Comparison of ENCODE assay signal across 17 cellular contexts in the genomic region with DNA sequence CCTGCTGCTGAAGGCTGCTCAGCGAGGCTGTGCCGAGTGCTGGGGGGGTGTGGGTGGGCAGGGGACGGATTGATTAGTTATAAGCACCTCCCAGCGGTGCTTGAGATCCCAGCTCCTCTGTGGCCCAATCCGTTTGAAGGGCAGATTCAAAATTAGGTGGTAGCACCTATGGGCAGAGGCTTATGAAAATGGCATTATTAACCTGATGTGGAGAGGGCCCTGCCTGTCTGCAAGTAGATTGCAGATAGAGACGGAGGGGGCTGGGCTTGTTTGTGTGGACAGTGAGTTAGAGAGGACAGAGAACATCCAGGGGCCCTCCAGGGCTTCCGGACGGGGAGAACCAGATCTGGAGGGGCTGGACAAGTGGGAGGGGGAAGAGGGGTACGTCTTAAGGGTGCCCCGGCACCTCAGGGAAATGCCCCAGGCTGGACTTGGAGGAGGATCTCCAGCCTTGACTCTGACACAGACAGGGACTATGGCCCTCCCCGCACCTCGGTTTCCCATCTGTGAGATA. TPM values are rescaled to one million over a fixed set of nuclear protein-coding genes. Genes with fewer than 3 reads are reported as not detected.
A peak's percentile ranks its signal among the peaks of the same experiment; 100 is the strongest.
DNase-seq lines count a peak whose midpoint lies in the region; ATAC-seq and TF ChIP-seq lines count a peak whose summit lies in the region.
"Had no signal": no experiment of that assay in that cellular context is flagged by ENCODE, and none has a peak within 500 bp of the region (broad histone marks: within the 10 kb centered on the region; RNA-seq: fewer than 3 reads in every experiment).

A gene (minus strand): TSS at position 51 of the 514 bp plus-strand sequence. CDS start 18,934 bp downstream, outside the sequence.

- H3K9me3 ChIP-seq in right cardiac atrium (ENCODE audit: control insufficient read depth, low read length) (no peaks in the 10 kb centered on the region), adrenal gland (replicated peaks in 1 of 3) (no peaks in the 10 kb centered on the region), iPS-20b (ENCODE audit: insufficient read depth, low read depth, low read length) (no peaks in the 10 kb centered on the region)

- intact Hi-C loops in Right ventricle myocardium superior (cut with DNase I) (no loop called here), right cardiac atrium (cut with DNase I) (no loop called here), adrenal gland (cut with DNase I) (loop anchor here in 1 of 2 donors (5.0 to 10.0 kb wide), 4 partner anchors 51 to 721 kb away; no protein-coding TSS in a partner anchor), sciatic nerve (cut with DNase I) (no loop called here)

- no peak within 1 kb of the TSS for H3K4me3 ChIP-seq in right cardiac atrium (ENCODE audit: low read length)
- no peak within 1 kb of the TSS for H3K4me3 ChIP-seq in adrenal gland
- H3K4me3 ChIP-seq in iPS-20b (ENCODE audit: low read length): peak within 1 kb of the TSS; percentile 48; the same call in 1 of the 2 replicates

- H3K27ac ChIP-seq in right cardiac atrium (ENCODE audit: low read length) (no peak within 1 kb of the TSS), adrenal gland (peak within 1 kb of the TSS in 2 of 5 donors; percentile 10 to 79), iPS-20b (ENCODE audit: low read length) (no peak within 1 kb of the TSS)

- no peak for TF ChIP-seq CTCF in adrenal gland (IDR thresholded peaks at IDR 0.05)

- H3K4me1 ChIP-seq in right cardiac atrium (ENCODE audit: control insufficient read depth, insufficient read depth, low read length) (peaks cover 2% of the 10 kb centered on the region), adrenal gland (replicated peaks in 1 of 2) (peaks cover 19 to 26% of the 10 kb centered on the region in 2 donors), iPS-20b (ENCODE audit: insufficient read depth, low read length) (peaks cover 10% of the 10 kb centered on the region; the same call in 1 of the 2 replicates)

- WGBS in right cardiac atrium: 65% methylated on average over 12 of the region's 12 CpGs
- WGBS in adrenal gland, 4 donors: 59 to 69% (median 63%) methylated on average over 7 to 12 of the region's 12 CpGs

- no peak for ATAC-seq in Right ventricle myocardium superior (ENCODE audit: poor library complexity)
- ATAC-seq in right cardiac atrium: no peak
- ATAC-seq in sciatic nerve: no peak
- ATAC-seq in GM18519 (IDR thresholded peaks at IDR 0.05; ENCODE audit: low FRiP score, unreplicated experiment): no peak
- ATAC-seq: natural killer cell treated with Interleukin-12 subunit alpha and Interleukin-12 subunit beta and Interleukin-15 and Interleukin-18, amount 100 ng/mL, for 72 hours; T-helper 17 cell had no signal

- H3K36me3 ChIP-seq in adrenal gland (replicated peaks in 1 of 2) (peaks cover 0 to 59% of the 10 kb centered on the region in 2 donors), iPS-20b (ENCODE audit: insufficient read depth, low read depth, low read length) (no peaks in the 10 kb centered on the region)

- peak; percentile 32 for DNase-seq in Right ventricle myocardium superior
- DNase-seq in right cardiac atrium: no peak
- peak in 4 of 7 donors; percentile 13 to 76 (median 22) for DNase-seq in adrenal gland
- DNase-seq in sciatic nerve (ENCODE audit: low spot score): peak; percentile 46
- no peak for DNase-seq in NCI-H146 treated with DMSO at 0.1 percent for 48 hours (lab: John Stamatoyannopoulos, UW; ENCODE audit: unreplicated experiment)
- DNase-seq in stimulated activated CD4-positive, alpha-beta T cell treated with anti-CD3 and anti-CD28 coated beads, Interleukin-15, amount 100 ng/mL, for 24 hours: no peak
- DNase-seq: activated CD4-positive, CD25-positive, alpha-beta regulatory T cell; CD8-positive, alpha-beta memory T cell; NCI-H446; stimulated activated CD4-positive, alpha-beta T cell treated with anti-CD3 and anti-CD28 coated beads, Interleukin-4, amount 100 ng/mL, for 1 hour; T-helper 17 cell had no signal

- no peak within 1 kb of the TSS for H3K9ac ChIP-seq in iPS-20b (ENCODE audit: low read depth, low read length)

- H3K27me3 ChIP-seq in right cardiac atrium (ENCODE audit: control insufficient read depth, insufficient read depth) (no peaks in the 10 kb centered on the region), adrenal gland (no peaks in the 10 kb centered on the region), iPS-20b (ENCODE audit: insufficient read depth, low read length) (peaks cover 83% of the 10 kb centered on the region)

- no peak for TF ChIP-seq POLR2A in adrenal gland (IDR thresholded peaks at IDR 0.05)

RNA-seq across cellular contexts. Expression of the gene that starts here (rescaled TPM):
- total RNA-seq in Right ventricle myocardium superior: not detected
- total RNA-seq in right cardiac atrium: not detected
- polyA plus RNA-seq in right cardiac atrium: 0.05 TPM
- total RNA-seq in adrenal gland: 1 to 10 TPM in 2 of 8 donors, under 1 TPM in 3, not detected in 3; 0.13 to 5.9 (median 0.78) TPM
- 1 to 10 TPM; 1.0 to 6.2 (median 2.6) TPM for polyA plus RNA-seq in adrenal gland
- total RNA-seq in sciatic nerve: not detected
- total RNA-seq: CD8-positive, alpha-beta memory T cell; lung microvascular endothelial cell; MCF 10A; natural killer cell treated with Interleukin-12 subunit alpha and Interleukin-12 subunit beta and Interleukin-15 and Interleukin-18, amount 100 ng/mL, for 72 hours; subcutaneous adipose tissue; T-helper 17 cell had no signal
- polyA plus RNA-seq: CD8-positive, alpha-beta memory T cell had no signal

Comparison
In these comparisons a context has a peak if more than half of its experiments do, and no peak if none do; other contexts are left out.
1. Peak in DNase-seq in Right ventricle myocardium superior; RNA of the gene not detected or under 1 TPM.
2. Peak in DNase-seq in sciatic nerve; RNA of the gene not detected or under 1 TPM.
3. DNase-seq: peak in adrenal gland (4 of 7); none in right cardiac atrium (0 of 3), NCI-H146 treated with DMSO at 0.1 percent for 48 hours (single experiment) and stimulated activated CD4-positive, alpha-beta T cell treated with anti-CD3 and anti-CD28 coated beads, Interleukin-15, amount 100 ng/mL, for 24 hours (single experiment).